In the genomic region with DNA sequence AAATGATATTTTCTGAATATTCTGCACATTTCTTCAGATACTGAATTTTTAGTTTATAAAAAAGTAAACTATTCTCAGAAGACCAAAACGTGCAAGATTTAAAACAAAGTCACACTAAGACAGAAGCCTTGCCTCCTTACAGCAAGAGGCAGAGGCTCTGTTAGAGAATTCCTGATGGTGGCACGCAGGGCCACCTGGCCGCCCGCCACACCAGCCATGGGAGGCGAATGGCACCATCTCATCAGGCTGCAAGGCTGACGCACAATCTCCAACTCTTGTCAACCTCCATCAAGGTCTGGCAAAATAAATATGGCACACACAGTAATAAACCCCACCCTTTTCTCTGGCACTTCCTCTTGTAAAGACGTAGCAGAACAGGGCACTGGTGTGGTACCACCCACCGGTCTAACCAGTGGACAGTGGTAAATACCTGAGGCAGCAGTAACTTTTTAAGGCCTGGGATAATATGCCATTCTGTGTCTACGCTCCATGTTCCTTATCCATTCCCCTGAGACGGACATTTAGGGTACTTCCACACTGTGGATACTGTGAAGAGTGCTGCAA, we compare ENCODE assay signal across 21 cellular contexts.
DNase-seq lines count a peak whose midpoint lies in the region; ATAC-seq and TF ChIP-seq lines count a peak whose summit lies in the region.
"Had no signal": no experiment of that assay in that cellular context is flagged by ENCODE, and none has a peak within 500 bp of the region (broad histone marks: within the 10 kb centered on the region; RNA-seq: fewer than 3 reads in every experiment).

No MANE protein-coding gene starts in this region.

- no peaks in the 10 kb centered on the region for H3K27me3 ChIP-seq in adipocyte (replicated peaks; ENCODE audit: control insufficient read depth, insufficient read depth, low read length)
- no peaks in the 10 kb centered on the region for H3K27me3 ChIP-seq in naive thymus-derived CD4-positive, alpha-beta T cell (ENCODE audit: control insufficient read depth in 2 of 2, insufficient read depth in 2 of 2, low read length in 2 of 2)
- H3K27me3 ChIP-seq in thyroid gland = no peaks in the 10 kb centered on the region
- H3K27me3 ChIP-seq in endodermal cell (ENCODE audit: control insufficient read depth, insufficient read depth, low read length, poor library complexity, severe bottlenecking) = no peaks in the 10 kb centered on the region
- H3K27me3 ChIP-seq: BE2C, brain microvascular endothelial cell, gastrocnemius medialis, pancreas had no signal

- H3K4me1 Mint-ChIP-seq in naive thymus-derived CD4-positive, alpha-beta T cell = peaks cover 13 to 42% (median 24%) of the 10 kb centered on the region in 7 donors
- no peaks in the 10 kb centered on the region for H3K4me1 Mint-ChIP-seq in endodermal cell

- H3K4me1 ChIP-seq in adipocyte (ENCODE audit: control insufficient read depth, insufficient read depth, low read length) (peaks cover 28% of the 10 kb centered on the region), thyroid gland (peaks cover 13 to 19% of the 10 kb centered on the region in 2 donors), endodermal cell (ENCODE audit: control insufficient read depth, insufficient read depth, low read length) (no peaks in the 10 kb centered on the region)
- H3K4me1 ChIP-seq in naive thymus-derived CD4-positive, alpha-beta T cell (ENCODE audit: control insufficient read depth in 2 of 2, insufficient read depth in 2 of 2, low read length in 2 of 2) = peaks cover 20 to 22% of the 10 kb centered on the region in 2 donors
- H3K4me1 ChIP-seq: BE2C, pancreas had no signal

- no peak for TF ChIP-seq POLR2A in thyroid gland (IDR thresholded peaks at IDR 0.05)

- TF ChIP-seq CTCF in thyroid gland (IDR thresholded peaks at IDR 0.05) = no peak
- TF ChIP-seq CTCF in endodermal cell (conservative IDR thresholded peaks at IDR 0.05) = no peak

- CTCF ChIA-PET in naive thymus-derived CD4-positive, alpha-beta T cell (lab: Charles Lee) = no interaction called here

- H3K36me3 Mint-ChIP-seq in naive thymus-derived CD4-positive, alpha-beta T cell = peaks cover 3 to 8% (median 4%) of the 10 kb centered on the region in 5 donors
- peaks cover 38% of the 10 kb centered on the region for H3K36me3 Mint-ChIP-seq in endodermal cell (ENCODE audit: low read depth)

- H3K9ac ChIP-seq in adipocyte (ENCODE audit: low read length) (peak overlapping the region; percentile 48), endodermal cell (ENCODE audit: extremely low read depth, low read length, poor library complexity, severe bottlenecking) (no peak overlapping the region)

- intact Hi-C loops in naive thymus-derived CD4-positive, alpha-beta T cell (cut with micrococcal nuclease) = no loop called here
- intact Hi-C loops in thyroid gland (cut with DNase I) = no loop called here

- POLR2A ChIA-PET in naive thymus-derived CD4-positive, alpha-beta T cell (lab: Charles Lee) = no interaction called here

- WGBS in thyroid gland, 2 donors = 94 to 95% methylated on average over 10 of the region's 10 CpGs
- 93 to 96% methylated on average over 4 to 10 of the region's 10 CpGs for WGBS in endodermal cell (ENCODE audit: insufficient coverage in 1 of 2, insufficient read length in 1 of 2), 2 experiments

- peak overlapping the region in 7 of 9 donors; percentile 74 to 88 (median 82) for H3K27ac Mint-ChIP-seq in naive thymus-derived CD4-positive, alpha-beta T cell
- no peak overlapping the region for H3K27ac Mint-ChIP-seq in endodermal cell

- peaks cover 0 to 6% (median 0%) of the 10 kb centered on the region in 11 donors for H3K9me3 Mint-ChIP-seq in naive thymus-derived CD4-positive, alpha-beta T cell
- peaks cover 1% of the 10 kb centered on the region for H3K9me3 Mint-ChIP-seq in endodermal cell
- H3K9me3 Mint-ChIP-seq: activated naive CD4-positive, alpha-beta T cell treated with anti-CD3 and anti-CD28 coated beads for 36 hours had no signal

- H3K27ac ChIP-seq in naive thymus-derived CD4-positive, alpha-beta T cell (ENCODE audit: low read depth, low read length) = peak overlapping the region; percentile 22
- H3K27ac ChIP-seq in thyroid gland (peak overlapping the region; percentile 60 to 65 (median 65)), endodermal cell (ENCODE audit: low read depth, low read length) (no peak overlapping the region)
- H3K27ac ChIP-seq: 22Rv1, brain microvascular endothelial cell had no signal

- DNase-seq in NCI-H2029 (lab: John Stamatoyannopoulos, UW) (peak; percentile 8), NCI-H2029 treated with DMSO at 0.1 percent for 48 hours (lab: John Stamatoyannopoulos, UW) (no peak), adipocyte (ENCODE audit: low read depth) (no peak), thyroid gland (no peak), NCI-H1930 (lab: John Stamatoyannopoulos, UW) (no peak), Ammon's horn (ENCODE audit: low spot score) (no peak), endodermal cell (no peak)
- DNase-seq in naive thymus-derived CD4-positive, alpha-beta T cell = no peak
- DNase-seq: BE2C; brain microvascular endothelial cell; DMS 273 treated with DMSO at 0.1 percent for 48 hours; gastrocnemius medialis; GDM1; NCI-H1105; NCI-H748 treated with DMSO at 0.1 percent for 48 hours; pancreas; stimulated activated CD4-positive, alpha-beta T cell treated with anti-CD3 and anti-CD28 coated beads, Interleukin-2, amount 100 ng/mL, for 48 hours; substantia nigra had no signal

- H3K9me3 ChIP-seq in adipocyte (ENCODE audit: control insufficient read depth, low read length) (no peaks in the 10 kb centered on the region), thyroid gland (no peaks in the 10 kb centered on the region), endodermal cell (ENCODE audit: control insufficient read depth, low read length) (peaks cover 4% of the 10 kb centered on the region)
- no peaks in the 10 kb centered on the region for H3K9me3 ChIP-seq in naive thymus-derived CD4-positive, alpha-beta T cell (ENCODE audit: control insufficient read depth in 2 of 3, low read length in 3 of 3)
- H3K9me3 ChIP-seq: BE2C, gastrocnemius medialis, pancreas had no signal

- H3K36me3 ChIP-seq in adipocyte (ENCODE audit: control insufficient read depth, insufficient read depth, low read length, severe bottlenecking) (no peaks in the 10 kb centered on the region), thyroid gland (no peaks in the 10 kb centered on the region), endodermal cell (ENCODE audit: control insufficient read depth, insufficient read depth, low read length) (peaks cover 11% of the 10 kb centered on the region)
- H3K36me3 ChIP-seq in naive thymus-derived CD4-positive, alpha-beta T cell (ENCODE audit: control insufficient read depth in 2 of 3, insufficient read depth in 3 of 3, low read length in 3 of 3) = no peaks in the 10 kb centered on the region
- H3K36me3 ChIP-seq: BE2C, brain microvascular endothelial cell, gastrocnemius medialis, pancreas had no signal

- no peak for ATAC-seq in naive thymus-derived CD4-positive, alpha-beta T cell
- ATAC-seq: HCT116 had no signal

- peak overlapping the region in 4 of 10 donors; percentile 44 to 70 (median 59) for H3K4me3 Mint-ChIP-seq in naive thymus-derived CD4-positive, alpha-beta T cell
- H3K4me3 Mint-ChIP-seq in endodermal cell = no peak overlapping the region
- H3K4me3 Mint-ChIP-seq: activated naive CD4-positive, alpha-beta T cell treated with anti-CD3 and anti-CD28 coated beads for 36 hours had no signal

- peak overlapping the region; percentile 26 for H3K4me3 ChIP-seq in adipocyte (ENCODE audit: low read length)
- no peak overlapping the region for H3K4me3 ChIP-seq in naive thymus-derived CD4-positive, alpha-beta T cell (ENCODE audit: low read length)
- no peak overlapping the region for H3K4me3 ChIP-seq in thyroid gland (replicated peaks in 1 of 3)
- H3K4me3 ChIP-seq in endodermal cell (ENCODE audit: low read length) = no peak overlapping the region
- H3K4me3 ChIP-seq: gastrocnemius medialis, pancreas had no signal

- no peaks in the 10 kb centered on the region for H3K27me3 Mint-ChIP-seq in naive thymus-derived CD4-positive, alpha-beta T cell
- H3K27me3 Mint-ChIP-seq in endodermal cell (ENCODE audit: insufficient read depth) = no peaks in the 10 kb centered on the region
